25 cellular contexts compared by ENCODE assay signal in the genomic region with DNA sequence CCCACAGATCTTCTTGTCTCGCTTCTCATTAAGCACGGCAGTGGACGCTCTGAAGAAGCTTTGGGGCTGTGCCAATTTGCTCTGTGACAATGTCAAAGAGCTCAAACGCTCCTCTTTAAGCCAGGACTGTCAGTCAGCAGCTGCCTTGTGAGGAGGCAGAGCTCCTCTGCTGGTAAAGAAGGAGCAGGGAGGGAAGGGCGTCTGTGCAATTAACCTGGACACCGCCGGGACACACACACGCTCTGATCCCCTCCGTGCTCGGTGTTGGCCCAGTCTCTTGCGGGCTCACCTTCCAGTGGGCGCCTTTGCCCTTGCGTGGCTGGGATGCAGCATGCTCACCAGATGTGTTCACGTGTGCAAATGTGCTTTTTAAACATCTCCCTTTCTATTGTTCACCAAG.
"Had no signal": no experiment of that assay in that cellular context is flagged by ENCODE, and none has a peak within 500 bp of the region (broad histone marks: within the 10 kb centered on the region; RNA-seq: fewer than 3 reads in every experiment).

No MANE protein-coding gene starts in this region.

- H3K9me3 Mint-ChIP-seq: effector memory CD8-positive, alpha-beta T cell; mesothelial cell of epicardium; natural killer cell treated with Interleukin-12 subunit alpha and Interleukin-12 subunit beta and Interleukin-15 and Interleukin-18, amount 100 ng/mL, for 72 hours; neural crest cell; stimulated activated naive CD8-positive, alpha-beta T cell treated with anti-CD3 and anti-CD28 coated beads, Interleukin-15, Interleukin-2, amounts not matched to agents 100 ng/mL and 50 ng/mL, for 24 hours had no signal

- H3K36me3 Mint-ChIP-seq: mesothelial cell of epicardium; naive B cell; natural killer cell treated with Interleukin-12 subunit alpha and Interleukin-12 subunit beta and Interleukin-15 and Interleukin-18, amount 100 ng/mL, for 72 hours had no signal

- DNase-seq: cortex of kidney; effector memory CD8-positive, alpha-beta T cell; heart left ventricle; kidney; mucosa of descending colon; naive B cell; pancreas; right lobe of liver; small intestine; stimulated activated CD4-positive, alpha-beta T cell treated with anti-CD3 and anti-CD28 coated beads, Interleukin-15, amount 100 ng/mL, for 24 hours; stimulated activated CD4-positive, alpha-beta T cell treated with anti-CD3 and anti-CD28 coated beads, Interleukin-2, amount 100 ng/mL, for 48 hours; stimulated activated naive B cell treated with anti-CD40 and anti-IgM and Interleukin-4, amounts not matched to agents 10 μg/mL and 1 μg/mL and 100 μg/mL, for 72 hours; upper lobe of left lung; uterus had no signal

- H3K4me1 ChIP-seq: heart left ventricle, pancreas, right lobe of liver, tibial nerve, uterus had no signal

- H3K27ac ChIP-seq: heart left ventricle, hepatocyte, neutrophil, pancreas, right lobe of liver, thoracic aorta, tibial nerve, upper lobe of left lung, uterus had no signal

- H3K79me2 ChIP-seq: hepatocyte had no signal

- H2AFZ ChIP-seq: hepatocyte had no signal

- H3K9me3 ChIP-seq: heart left ventricle, mucosa of descending colon, neutrophil, pancreas, right lobe of liver, thoracic aorta, tibial nerve, upper lobe of left lung, uterus had no signal

- H3K4me2 ChIP-seq: hepatocyte had no signal

- H3K27me3 ChIP-seq: pancreas, right lobe of liver had no signal

- H3K36me3 ChIP-seq: heart left ventricle, neutrophil, pancreas, right lobe of liver, thoracic aorta, tibial nerve, upper lobe of left lung, uterus had no signal

- H3K4me3 Mint-ChIP-seq: effector memory CD8-positive, alpha-beta T cell; memory B cell; mesothelial cell of epicardium; naive B cell; natural killer cell treated with Interleukin-12 subunit alpha and Interleukin-12 subunit beta and Interleukin-15 and Interleukin-18, amount 100 ng/mL, for 72 hours; neural crest cell; stimulated activated naive B cell treated with anti-CD40 and anti-IgM and Interleukin-4, amounts not matched to agents 10 μg/mL and 1 μg/mL and 100 μg/mL, for 72 hours; stimulated activated naive CD8-positive, alpha-beta T cell treated with anti-CD3 and anti-CD28 coated beads, Interleukin-15, Interleukin-2, amounts not matched to agents 100 ng/mL and 50 ng/mL, for 24 hours had no signal

- H3K4me3 ChIP-seq: heart left ventricle, hepatocyte, lung, mucosa of descending colon, pancreas, right lobe of liver, thoracic aorta, tibial nerve, upper lobe of left lung, uterus had no signal

- H3K27ac Mint-ChIP-seq: effector memory CD8-positive, alpha-beta T cell; memory B cell; mesothelial cell of epicardium; naive B cell; natural killer cell treated with Interleukin-12 subunit alpha and Interleukin-12 subunit beta and Interleukin-15 and Interleukin-18, amount 100 ng/mL, for 72 hours; progenitor cell of endocrine pancreas; stimulated activated naive B cell treated with anti-CD40 and anti-IgM and Interleukin-4, amounts not matched to agents 10 μg/mL and 1 μg/mL and 100 μg/mL, for 72 hours; stimulated activated naive CD8-positive, alpha-beta T cell treated with anti-CD3 and anti-CD28 coated beads, Interleukin-15, Interleukin-2, amounts not matched to agents 100 ng/mL and 50 ng/mL, for 24 hours had no signal
